ENCODE assay signal across 9 cellular contexts in genomic region chr3:106299300-106300098, GRCh38.
DNase-seq lines count a peak whose midpoint lies in the region; ATAC-seq and TF ChIP-seq lines count a peak whose summit lies in the region.
"Had no signal": no experiment of that assay in that cellular context is flagged by ENCODE, and none has a peak within 500 bp of the region (broad histone marks: within the 10 kb centered on the region; RNA-seq: fewer than 3 reads in every experiment).

No MANE protein-coding gene starts in this region.

- no peaks in the 10 kb centered on the region for H3K36me3 Mint-ChIP-seq in activated naive CD4-positive, alpha-beta T cell treated with anti-CD3 and anti-CD28 coated beads for 36 hours (ENCODE audit: low read depth)

- no peak overlapping the region for H3K4me3 Mint-ChIP-seq in activated naive CD4-positive, alpha-beta T cell treated with anti-CD3 and anti-CD28 coated beads for 36 hours

- intact Hi-C loops in activated naive CD4-positive, alpha-beta T cell treated with anti-CD3 and anti-CD28 coated beads for 36 hours (cut with micrococcal nuclease), result loop anchor here (1.0 to 5.0 kb wide), 2 partner anchors 9 to 82 kb away; no protein-coding TSS in a partner anchor
- intact Hi-C loops in PC-9 (cut with micrococcal nuclease; ENCODE audit: unreplicated experiment) (no loop called here), PC-3 (cut with micrococcal nuclease) (no loop called here)

- BruUV-seq in PC-9 (replicated peaks; lab: Mats Ljungman, UMichigan) (no TSS peak), PC-3 (replicated peaks; lab: Mats Ljungman, UMichigan) (no TSS peak)

- H3K4me1 ChIP-seq in PC-9 (replicated peaks; ENCODE audit: insufficient read depth) (peaks cover 9% of the 10 kb centered on the region), PC-3 (ENCODE audit: insufficient read depth, low read length) (peaks cover 5% of the 10 kb centered on the region; the same call in 1 of the 2 replicates)

- H4K20me1 ChIP-seq in PC-9 (ENCODE audit: insufficient read depth), result no peaks in the 10 kb centered on the region
- H4K20me1 ChIP-seq in PC-3 (ENCODE audit: low read length), result no peaks in the 10 kb centered on the region

- H3F3A ChIP-seq in PC-9 (ENCODE audit: insufficient read depth, low read depth) (no peaks in the 10 kb centered on the region), PC-3 (ENCODE audit: low read length, unreplicated experiment) (no peaks in the 10 kb centered on the region)

- ATAC-seq in HG02623 (IDR thresholded peaks at IDR 0.05; ENCODE audit: unreplicated experiment) (peak; percentile 47), PC-3 (no peak)

- H3K27me3 ChIP-seq in PC-9 (ENCODE audit: insufficient read depth, low read depth) (no peaks in the 10 kb centered on the region), PC-3 (ENCODE audit: low read length) (no peaks in the 10 kb centered on the region)

- H3K9me3 ChIP-seq in PC-9 (ENCODE audit: insufficient read depth, low read depth) (no peaks in the 10 kb centered on the region), PC-3 (ENCODE audit: low read length) (no peaks in the 10 kb centered on the region)

- POLR2A ChIA-PET in PC-9 (lab: Charles Lee; ENCODE audit: unreplicated experiment) (interaction anchor here (0.7 kb wide), 2 partner anchors 342 to 432 kb away, joined by 6 to 8 read pairs; no protein-coding TSS in a partner anchor), PC-3 (lab: Charles Lee; ENCODE audit: unreplicated experiment) (no interaction called here)

- H3K9me2 ChIP-seq in PC-9 (ENCODE audit: insufficient read depth), result no peaks in the 10 kb centered on the region
- no peaks in the 10 kb centered on the region for H3K9me2 ChIP-seq in PC-3 (replicated peaks; ENCODE audit: low read length)

- H3K27ac Mint-ChIP-seq in activated naive CD4-positive, alpha-beta T cell treated with anti-CD3 and anti-CD28 coated beads for 36 hours, result peak overlapping the region; percentile 40

- H3K4me1 Mint-ChIP-seq in activated naive CD4-positive, alpha-beta T cell treated with anti-CD3 and anti-CD28 coated beads for 36 hours (ENCODE audit: low read depth), result peaks cover 54% of the 10 kb centered on the region

- H3K36me3 ChIP-seq in PC-9 (ENCODE audit: low read depth) (no peaks in the 10 kb centered on the region), PC-3 (ENCODE audit: low read depth, low read length) (no peaks in the 10 kb centered on the region)

- H3K9me3 Mint-ChIP-seq in activated naive CD4-positive, alpha-beta T cell treated with anti-CD3 and anti-CD28 coated beads for 36 hours, result no peaks in the 10 kb centered on the region

- CTCF ChIA-PET in activated naive CD4-positive, alpha-beta T cell treated with anti-CD3 and anti-CD28 coated beads for 36 hours (lab: Charles Lee), result interaction anchor here (0.6 kb wide), 1 partner anchor 47 kb away, joined by 6 read pairs; no protein-coding TSS in a partner anchor
- CTCF ChIA-PET in PC-9 (lab: Charles Lee), result no interaction called here
- CTCF ChIA-PET in PC-3 (lab: Charles Lee), result no interaction called here

- H3K79me2 ChIP-seq in PC-9 (ENCODE audit: low read depth) (no peaks in the 10 kb centered on the region), PC-3 (ENCODE audit: low read length) (no peaks in the 10 kb centered on the region)

- H3K27ac ChIP-seq in PC-9 (no peak overlapping the region), PC-3 (ENCODE audit: low read length) (no peak overlapping the region)

- H2AFZ ChIP-seq in PC-9 (no peak overlapping the region), PC-3 (ENCODE audit: low read length) (no peak overlapping the region)

- H3K4me2 ChIP-seq in PC-9, result 0 out of 2 replicates have a peak overlapping the region, but pooled peaks have one; percentile 11
- H3K4me2 ChIP-seq in PC-3 (ENCODE audit: low read length), result no peak overlapping the region

- H3K27me3 Mint-ChIP-seq in activated naive CD4-positive, alpha-beta T cell treated with anti-CD3 and anti-CD28 coated beads for 36 hours (ENCODE audit: low read depth), result no peaks in the 10 kb centered on the region

- H3K4me3 ChIP-seq in PC-9 (no peak overlapping the region), skeletal muscle cell (ENCODE audit: low read depth, low read length) (no peak overlapping the region), PC-3 (ENCODE audit: low read length) (no peak overlapping the region)

- no peak overlapping the region for H3K9ac ChIP-seq in PC-3 (ENCODE audit: low read length)

- TF ChIP-seq CTCF in PC-9 (conservative IDR thresholded peaks at IDR 0.05) (no peak), PC-3 (conservative IDR thresholded peaks at IDR 0.05; ENCODE audit: low read depth, low read length) (no peak)

- peak; percentile 46 for DNase-seq in activated naive CD4-positive, alpha-beta T cell treated with anti-CD3 and anti-CD28 coated beads for 36 hours
- DNase-seq in activated naive CD4-positive, alpha-beta T cell treated with Interleukin-2 at 50 U/mL for 16 hours, result no peak
- peak in 1 of 2 experiments; percentile 8 for DNase-seq in PC-9
- DNase-seq in skeletal muscle cell (ENCODE audit: low read depth), result peak; percentile 26
- no peak for DNase-seq in cerebellum (ENCODE audit: low spot score)
- no peak for DNase-seq in PC-3
- DNase-seq in NCI-H526 (lab: John Stamatoyannopoulos, UW), result no peak
- DNase-seq: DND-41 had no signal

Comparison
In these comparisons a context has a peak if more than half of its experiments do, and no peak if none do; other contexts are left out.
1. DNase-seq: peak in activated naive CD4-positive, alpha-beta T cell treated with anti-CD3 and anti-CD28 coated beads for 36 hours (single experiment) and skeletal muscle cell (single experiment); none in activated naive CD4-positive, alpha-beta T cell treated with Interleukin-2 at 50 U/mL for 16 hours (single experiment), cerebellum (single experiment), PC-3 (single experiment) and NCI-H526 (0 of 2).